In genomic region chr16:2776500-2777139, GRCh38 we compare ENCODE assay signal across 8 cellular contexts. TPM values are rescaled to one million over a fixed set of nuclear protein-coding genes. Genes with fewer than 3 reads are reported as not detected.
DNase-seq lines count a peak whose midpoint lies in the region; ATAC-seq and TF ChIP-seq lines count a peak whose summit lies in the region.

No MANE protein-coding gene starts in this region.

- H3K4me3 Mint-ChIP-seq in activated CD4-positive, alpha-beta memory T cell treated with anti-CD3 and anti-CD28 coated beads for 36 hours = peak overlapping the region; percentile 94

- peak overlapping the region; percentile 89 for H3K27ac Mint-ChIP-seq in activated CD4-positive, alpha-beta memory T cell treated with anti-CD3 and anti-CD28 coated beads for 36 hours

- TF ChIP-seq CTCF in fibroblast of the aortic adventitia (IDR thresholded peaks at IDR 0.05; ENCODE audit: insufficient read depth, low read length) (no peak), ovary (IDR thresholded peaks at IDR 0.05) (no peak)

- CTCF ChIA-PET in activated CD4-positive, alpha-beta memory T cell treated with anti-CD3 and anti-CD28 coated beads for 36 hours (lab: Charles Lee) = interaction anchor here (1.7 to 2.7 kb wide), 2 partner anchors 92 kb away, joined by 9 to 14 read pairs; no protein-coding TSS in a partner anchor

- TF ChIP-seq EP300 in ovary (IDR thresholded peaks at IDR 0.05) = no peak

- ATAC-seq in GM18873 (IDR thresholded peaks at IDR 0.05; ENCODE audit: low FRiP score, unreplicated experiment) (peak; percentile 5), HG03159 (IDR thresholded peaks at IDR 0.05; ENCODE audit: unreplicated experiment) (peak; percentile 28)

- peaks cover 15% of the 10 kb centered on the region for H3K36me3 Mint-ChIP-seq in activated CD4-positive, alpha-beta memory T cell treated with anti-CD3 and anti-CD28 coated beads for 36 hours

- H3K36me3 ChIP-seq in ovary = no peaks in the 10 kb centered on the region

- intact Hi-C loops in activated CD4-positive, alpha-beta memory T cell treated with anti-CD3 and anti-CD28 coated beads for 36 hours (cut with micrococcal nuclease) = loop anchor here (1.0 to 5.0 kb wide), 3 partner anchors 24 to 94 kb away; partner anchors contain the start of genes KCTD5 and SRRM2
- intact Hi-C loops in ovary (cut with DNase I) = no loop called here

- no peak for TF ChIP-seq POLR2A in ovary (IDR thresholded peaks at IDR 0.05)

- no peaks in the 10 kb centered on the region for H3K9me3 Mint-ChIP-seq in activated CD4-positive, alpha-beta memory T cell treated with anti-CD3 and anti-CD28 coated beads for 36 hours

- DNase-seq in AG08396 (ENCODE audit: low spot score) (peak; percentile 57), fibroblast of the aortic adventitia (ENCODE audit: low read depth) (no peak), ovary (peak in 1 of 5 donors; percentile 42), kidney glomerular epithelial cell (lab: John Stamatoyannopoulos, UW) (no peak)
- DNase-seq in activated CD4-positive, alpha-beta memory T cell treated with anti-CD3 and anti-CD28 coated beads for 36 hours = peak; percentile 63
- no peak for DNase-seq in effector CD8-positive, alpha-beta T cell (lab: John Stamatoyannopoulos, UW)

- peak overlapping the region in 1 of 2 donors; percentile 11 for H3K27ac ChIP-seq in ovary

- peaks cover 31% of the 10 kb centered on the region for H3K4me1 Mint-ChIP-seq in activated CD4-positive, alpha-beta memory T cell treated with anti-CD3 and anti-CD28 coated beads for 36 hours (ENCODE audit: low read depth)

- POLR2A ChIA-PET in activated CD4-positive, alpha-beta memory T cell treated with anti-CD3 and anti-CD28 coated beads for 36 hours (lab: Charles Lee) = interaction anchor here (1.0 to 3.6 kb wide), 5 partner anchors 11 to 106 kb away, joined by 3 to 19 read pairs (median 3); partner anchors contain the start of genes FLYWCH2, PRSS33 and SRRM2

- peaks cover 16% of the 10 kb centered on the region for H3K4me1 ChIP-seq in ovary (ENCODE audit: insufficient read depth)

- 0% methylated on average over 60 to 72 of the region's 72 CpGs for WGBS in ovary, 3 donors

- H3K4me3 ChIP-seq in fibroblast of the aortic adventitia (ENCODE audit: low read depth, low read length) = peak overlapping the region; percentile 88
- H3K4me3 ChIP-seq in ovary = peak overlapping the region; percentile 62

- H3K27me3 ChIP-seq in ovary = no peaks in the 10 kb centered on the region

- no peaks in the 10 kb centered on the region for H3K27me3 Mint-ChIP-seq in activated CD4-positive, alpha-beta memory T cell treated with anti-CD3 and anti-CD28 coated beads for 36 hours

- H3K9me3 ChIP-seq in ovary = no peaks in the 10 kb centered on the region

RNA-seq across cellular contexts. Expression of gene ELOB, which starts 0.5 kb away (rescaled TPM):
- 100 to 1,000 TPM; 165 to 175 TPM for total RNA-seq in activated CD4-positive, alpha-beta memory T cell treated with anti-CD3 and anti-CD28 coated beads for 36 hours
- 37.6 and 316 TPM in 2 replicates for total RNA-seq in fibroblast of the aortic adventitia (ENCODE audit: low replicate concordance)
- 100 to 1,000 TPM; 136 to 498 (median 172) TPM for total RNA-seq in ovary
- polyA plus RNA-seq in ovary = 100 to 1,000 TPM in 1 of 2 donors, 1 to 10 TPM in 1; 8.9 to 385 TPM

RNA-seq across cellular contexts. Expression of gene PRSS33, which starts 10.7 kb away (rescaled TPM):
- total RNA-seq in activated CD4-positive, alpha-beta memory T cell treated with anti-CD3 and anti-CD28 coated beads for 36 hours = not detected
- total RNA-seq in fibroblast of the aortic adventitia (ENCODE audit: low replicate concordance) (not detected in 2 replicates), ovary (10 to 100 TPM in 1 of 7 donors, 1 to 10 TPM in 1, under 1 TPM in 3, not detected in 2; 0.36 to 26.8 (median 0.82) TPM)
- not detected for polyA plus RNA-seq in ovary

RNA-seq across cellular contexts. Expression of gene PRSS41, which starts 21.6 kb away (rescaled TPM):
- total RNA-seq in activated CD4-positive, alpha-beta memory T cell treated with anti-CD3 and anti-CD28 coated beads for 36 hours = not detected
- not detected in 2 replicates for total RNA-seq in fibroblast of the aortic adventitia (ENCODE audit: low replicate concordance)
- total RNA-seq in ovary = under 1 TPM in 1 of 7 donors, not detected in 6; 0.20 TPM
- polyA plus RNA-seq in ovary = not detected

RNA-seq across cellular contexts. Expression of gene SRRM2, which starts 24.2 kb away (rescaled TPM):
- total RNA-seq in activated CD4-positive, alpha-beta memory T cell treated with anti-CD3 and anti-CD28 coated beads for 36 hours = 100 to 1,000 TPM; 483 to 526 TPM
- total RNA-seq in fibroblast of the aortic adventitia (ENCODE audit: low replicate concordance) (77.1 and 96.3 TPM in 2 replicates), ovary (100 to 1,000 TPM; 300 to 736 (median 470) TPM)
- 100 to 1,000 TPM; 524 to 602 TPM for polyA plus RNA-seq in ovary

RNA-seq across cellular contexts. Expression of gene PRSS21, which starts 40.4 kb away (rescaled TPM):
- total RNA-seq in activated CD4-positive, alpha-beta memory T cell treated with anti-CD3 and anti-CD28 coated beads for 36 hours = 1 to 10 TPM; 4.7 to 6.2 TPM
- total RNA-seq in fibroblast of the aortic adventitia (ENCODE audit: low replicate concordance) (0.27 and 0.49 TPM in 2 replicates), ovary (1 to 10 TPM in 3 of 7 donors, under 1 TPM in 1, not detected in 3; 0.87 to 9.3 (median 2.4) TPM)
- under 1 TPM in 1 of 2 donors, not detected in 1; 0.53 TPM for polyA plus RNA-seq in ovary

Comparison
In these comparisons a context has a peak if more than half of its experiments do, and no peak if none do; other contexts are left out.
1. DNase-seq: peak in AG08396 (single experiment) and activated CD4-positive, alpha-beta memory T cell treated with anti-CD3 and anti-CD28 coated beads for 36 hours (single experiment); none in fibroblast of the aortic adventitia (single experiment), effector CD8-positive, alpha-beta T cell (single experiment) and kidney glomerular epithelial cell (single experiment).